16 cellular contexts compared by ENCODE assay signal in genomic region chr7:107327986-107328569, GRCh38.
A peak's percentile ranks its signal among the peaks of the same experiment; 100 is the strongest.
DNase-seq lines count a peak whose midpoint lies in the region; TF ChIP-seq lines count a peak whose summit lies in the region.
"Had no signal": no experiment of that assay in that cellular context is flagged by ENCODE, and none has a peak within 500 bp of the region (broad histone marks: within the 10 kb centered on the region; RNA-seq: fewer than 3 reads in every experiment).

No MANE protein-coding gene starts in this region.

- in situ Hi-C loops in GM13977 (cut with MboI; ENCODE audit: low pct_unique_long_range_greater_than_20kb, low sequenced_read_pairs, unreplicated experiment), result no loop called here

- TF ChIP-seq CTCF in epithelial cell of esophagus (IDR thresholded peaks at IDR 0.05; ENCODE audit: insufficient read depth, low read depth, low read length, missing control alignments) (no peak), GM13977 (IDR thresholded peaks at IDR 0.05; ENCODE audit: extremely low read depth, insufficient read depth, missing control alignments) (no peak)

- DNase-seq in Daoy (ENCODE audit: low read depth) (peak; percentile 6), NCI-H226 (peak; percentile 87), epithelial cell of esophagus (ENCODE audit: low read depth) (peak; percentile 84), non-pigmented ciliary epithelial cell (ENCODE audit: low read depth) (peak; percentile 32), NCI-H2081 treated with DMSO at 0.1 percent for 48 hours (lab: John Stamatoyannopoulos, UW) (no peak), pons (ENCODE audit: low spot score) (no peak), GM13977 (ENCODE audit: low spot score) (no peak)
- no peak for DNase-seq in activated CD4-positive, alpha-beta T cell treated with anti-CD3 and anti-CD28 coated beads, Interleukin-2, amount 50 U/mL, for 1 hour
- DNase-seq: activated CD4-positive, alpha-beta T cell treated with anti-CD3 and anti-CD28 coated beads for 1 hour; CD8-positive, alpha-beta T cell; KBM-7; naive thymus-derived CD8-positive, alpha-beta T cell; NCI-H1436 treated with DMSO at 0.1 percent for 48 hours; NCI-H510A; retina; T-helper 17 cell had no signal

- H3K4me3 ChIP-seq in epithelial cell of esophagus (ENCODE audit: low read length), result no peak overlapping the region

Comparison
In these comparisons a context has a peak if more than half of its experiments do, and no peak if none do; other contexts are left out.
1. DNase-seq: peak in Daoy (single experiment), NCI-H226 (single experiment), epithelial cell of esophagus (single experiment) and non-pigmented ciliary epithelial cell (single experiment); none in NCI-H2081 treated with DMSO at 0.1 percent for 48 hours (single experiment), pons (single experiment), activated CD4-positive, alpha-beta T cell treated with anti-CD3 and anti-CD28 coated beads, Interleukin-2, amount 50 U/mL, for 1 hour (single experiment) and GM13977 (single experiment).